In the genomic region with DNA sequence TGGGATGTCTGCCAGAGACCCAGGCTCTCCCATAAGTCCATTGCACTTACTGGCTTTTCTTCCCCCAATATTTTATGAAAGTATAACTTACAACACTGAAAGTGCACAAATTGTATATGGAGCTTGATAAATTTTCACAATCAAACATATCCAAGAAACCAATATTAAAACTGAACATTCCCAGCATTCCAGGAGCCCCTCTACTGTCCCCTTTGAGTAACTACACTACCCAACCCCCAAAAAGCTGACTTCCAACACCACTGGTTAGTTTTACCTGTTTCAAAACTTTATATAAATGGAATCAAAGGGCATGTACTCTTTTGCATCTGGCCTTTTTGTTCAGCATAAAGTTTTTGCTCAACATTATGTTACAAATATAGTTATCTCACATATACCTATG, we compare ENCODE assay signal across 1 cellular context.
TF ChIP-seq lines count a peak whose summit lies in the region.

No MANE protein-coding gene starts in this region.

TF ChIP-seq in GM12878, 131 proteins besides CTCF, POLR2A, EP300 and RAD21 (continued from another document):
- TF ChIP-seq ETV6 (conservative IDR thresholded peaks at IDR 0.05 in 1 of 2, IDR thresholded peaks at IDR 0.05 in 1 of 2; ENCODE audit: borderline replicate concordance in 1 of 2, low read depth in 1 of 2) (no peak), JUND (IDR thresholded peaks at IDR 0.05; ENCODE audit: low read depth, low read length) (no peak), DPF2 (IDR thresholded peaks at IDR 0.05) (no peak), RFX5 (IDR thresholded peaks at IDR 0.05; ENCODE audit: low read depth, low read length) (no peak)
- TF ChIP-seq, protein P1, sequence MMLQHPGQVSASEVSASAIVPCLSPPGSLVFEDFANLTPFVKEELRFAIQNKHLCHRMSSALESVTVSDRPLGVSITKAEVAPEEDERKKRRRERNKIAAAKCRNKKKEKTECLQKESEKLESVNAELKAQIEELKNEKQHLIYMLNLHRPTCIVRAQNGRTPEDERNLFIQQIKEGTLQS (IDR thresholded peaks at IDR 0.05; ENCODE audit: borderline replicate concordance, extremely low read depth, low read depth, low read length) = no peak
